Comparison of ENCODE assay signal across 1 cellular context in genomic region chr3:64651286-64651685, GRCh38.
TF ChIP-seq lines count a peak whose summit lies in the region.

No MANE protein-coding gene starts in this region.

TF ChIP-seq in SK-N-SH treated with all-trans-retinoic acid at 6 μM for 48 hours, 23 proteins besides CTCF, POLR2A, EP300 and RAD21 (continued from another document):
- TF ChIP-seq CSRNP3 (CRISPR knock-in tag; IDR thresholded peaks at IDR 0.05) (no peak), ZNF70 (CRISPR knock-in tag; IDR thresholded peaks at IDR 0.05) (no peak), ZFP30 (CRISPR knock-in tag; IDR thresholded peaks at IDR 0.05) (no peak)
